In the genomic region with DNA sequence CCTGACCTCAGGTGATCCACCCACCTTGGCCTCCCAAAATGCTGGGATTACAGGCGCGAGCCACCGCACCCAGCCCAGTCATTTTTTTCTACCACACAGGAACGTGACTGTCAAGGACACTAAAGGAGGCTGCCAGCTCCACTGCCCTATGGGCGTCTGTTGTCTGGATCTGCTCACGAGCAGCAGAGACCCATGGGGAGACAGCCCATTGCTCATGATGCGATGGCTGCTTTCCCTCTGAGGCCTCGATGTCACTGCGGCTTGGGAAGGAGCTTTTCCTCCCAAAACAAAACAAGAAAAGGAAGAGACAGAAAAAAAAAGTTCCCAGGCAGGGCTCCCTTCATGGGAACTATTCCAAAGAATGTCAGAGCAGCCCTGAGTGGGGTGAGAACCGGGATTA, we compare ENCODE assay signal across 27 cellular contexts.
"Had no signal": no experiment of that assay in that cellular context is flagged by ENCODE, and none has a peak within 500 bp of the region (broad histone marks: within the 10 kb centered on the region; RNA-seq: fewer than 3 reads in every experiment).

No MANE protein-coding gene starts in this region.

- H3K4me1 ChIP-seq: testis, uterus had no signal

- H3K27ac Mint-ChIP-seq: nephron; stimulated activated effector memory CD8-positive, alpha-beta T cell treated with anti-CD3 and anti-CD28 coated beads, Interleukin-12 subunit alpha, Interleukin-12 subunit beta, amount 100 ng/mL, for 72 hours had no signal

- H3K9me3 Mint-ChIP-seq: naive thymus-derived CD4-positive, alpha-beta T cell; nephron; stimulated activated effector memory CD8-positive, alpha-beta T cell treated with anti-CD3 and anti-CD28 coated beads, Interleukin-12 subunit alpha, Interleukin-12 subunit beta, amount 100 ng/mL, for 72 hours had no signal

- H3K27me3 ChIP-seq: dorsolateral prefrontal cortex, gastrocnemius medialis, heart right ventricle, ovary, right lobe of liver, testis, tibial artery, upper lobe of left lung, uterus had no signal

- H3K36me3 Mint-ChIP-seq: naive thymus-derived CD4-positive, alpha-beta T cell; stimulated activated effector memory CD8-positive, alpha-beta T cell treated with anti-CD3 and anti-CD28 coated beads, Interleukin-12 subunit alpha, Interleukin-12 subunit beta, amount 100 ng/mL, for 72 hours had no signal

- DNase-seq: central memory CD4-positive, alpha-beta T cell; dorsolateral prefrontal cortex; effector CD4-positive, alpha-beta T cell; foreskin fibroblast; gastrocnemius medialis; hippocampal formation; left colon; mesenchymal stem cell; midbrain; naive thymus-derived CD4-positive, alpha-beta T cell; occipital lobe; retina; right lobe of liver; small intestine; stimulated activated CD4-positive, alpha-beta T cell treated with anti-CD3 and anti-CD28 coated beads, Interleukin-12 subunit alpha, Interleukin-12 subunit beta, amount 100 ng/mL, for 4 hours; stimulated activated CD4-positive, alpha-beta T cell treated with anti-CD3 and anti-CD28 coated beads, Interleukin-1b, Interleukin-23, amount 100 ng/mL, for 48 hours; stimulated activated CD4-positive, alpha-beta T cell treated with anti-CD3 and anti-CD28 coated beads, Interleukin-4, amount 100 ng/mL, for 24 hours; stimulated activated naive CD4-positive, alpha-beta T cell treated with Interleukin-2 at 50 U/mL for 16 hours; substantia nigra; testis; upper lobe of left lung; uterus had no signal

- H3K4me1 Mint-ChIP-seq: nephron; stimulated activated effector memory CD8-positive, alpha-beta T cell treated with anti-CD3 and anti-CD28 coated beads, Interleukin-12 subunit alpha, Interleukin-12 subunit beta, amount 100 ng/mL, for 72 hours had no signal

- H3K4me3 Mint-ChIP-seq: naive thymus-derived CD4-positive, alpha-beta T cell; nephron; stimulated activated effector memory CD8-positive, alpha-beta T cell treated with anti-CD3 and anti-CD28 coated beads, Interleukin-12 subunit alpha, Interleukin-12 subunit beta, amount 100 ng/mL, for 72 hours had no signal

- H3K27ac ChIP-seq: dorsolateral prefrontal cortex, gastrocnemius medialis, ovary, right lobe of liver, testis, tibial artery, uterus had no signal

- H3K4me3 ChIP-seq: dorsolateral prefrontal cortex, gastrocnemius medialis, heart right ventricle, ovary, right lobe of liver, testis, tibial artery, upper lobe of left lung, uterus had no signal

- H3K36me3 ChIP-seq: gastrocnemius medialis, ovary, right lobe of liver, tibial artery, upper lobe of left lung, uterus had no signal

- ATAC-seq: gastrocnemius medialis; left colon; naive thymus-derived CD4-positive, alpha-beta T cell; right lobe of liver; stimulated activated effector memory CD8-positive, alpha-beta T cell treated with anti-CD3 and anti-CD28 coated beads, Interleukin-12 subunit alpha, Interleukin-12 subunit beta, amount 100 ng/mL, for 72 hours had no signal

- H3K9me3 ChIP-seq: gastrocnemius medialis, heart right ventricle, ovary, right lobe of liver, testis, tibial artery, upper lobe of left lung, uterus had no signal
